ENCODE assay signal across 20 cellular contexts in the genomic region with DNA sequence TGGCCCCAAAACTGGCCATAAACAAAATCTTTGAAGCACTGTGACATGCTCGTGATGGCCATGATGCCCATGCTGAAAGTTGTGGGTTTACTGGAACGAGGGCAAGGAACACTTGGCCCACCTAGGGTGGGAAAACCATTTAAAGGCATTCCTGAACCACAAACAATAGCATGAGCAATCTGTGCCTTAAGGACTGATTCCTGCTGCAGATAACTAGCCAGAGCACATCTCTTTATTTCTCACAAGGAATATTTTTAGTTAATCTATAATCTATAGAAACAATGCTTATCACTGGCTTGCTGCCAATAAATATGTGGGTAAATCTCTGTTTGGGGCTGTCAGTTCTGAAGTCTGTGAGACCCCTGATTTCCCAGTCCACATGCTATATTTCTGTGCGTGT. TPM values are rescaled to one million over a fixed set of nuclear protein-coding genes. Genes with fewer than 3 reads are reported as not detected.
"Had no signal": no experiment of that assay in that cellular context is flagged by ENCODE, and none has a peak within 500 bp of the region (broad histone marks: within the 10 kb centered on the region; RNA-seq: fewer than 3 reads in every experiment).

No MANE protein-coding gene starts in this region.

- H3K4me3 ChIP-seq: coronary artery, dorsolateral prefrontal cortex, esophagus muscularis mucosa, gastroesophageal sphincter, heart left ventricle, hepatocyte, left lung, lower lobe of right lung, mucosa of descending colon had no signal

- H3K4me2 ChIP-seq: hepatocyte had no signal

- H3K4me1 ChIP-seq: esophagus muscularis mucosa, foreskin keratinocyte, gastroesophageal sphincter, heart left ventricle, left lung, lower lobe of right lung had no signal

- H3K36me3 ChIP-seq: esophagus muscularis mucosa, gastroesophageal sphincter, heart left ventricle, left lung, lower lobe of right lung had no signal

- H2AFZ ChIP-seq: hepatocyte had no signal

- DNase-seq: dermis blood vessel endothelial cell; dorsolateral prefrontal cortex; effector CD4-positive, alpha-beta T cell; effector memory CD4-positive, alpha-beta T cell; foreskin keratinocyte; heart left ventricle; hypothalamus; immature natural killer cell; left cardiac atrium; left lung; left ventricle myocardium superior; lower lobe of right lung; mesenchymal stem cell; mucosa of descending colon; naive B cell had no signal

- H3K79me2 ChIP-seq: hepatocyte had no signal

- ATAC-seq: foreskin keratinocyte, gastroesophageal sphincter, heart left ventricle, left cardiac atrium, left lung, left ventricle myocardium superior, lower lobe of right lung, mucosa of descending colon had no signal

- H3K27ac Mint-ChIP-seq: immature natural killer cell, mesothelial cell of epicardium, naive B cell had no signal

- H3K27ac ChIP-seq: coronary artery, dorsolateral prefrontal cortex, esophagus muscularis mucosa, foreskin keratinocyte, gastroesophageal sphincter, heart left ventricle, hepatocyte, left lung, lower lobe of right lung had no signal

- H3K4me1 Mint-ChIP-seq: immature natural killer cell, mesothelial cell of epicardium, naive B cell had no signal

- H3K4me3 Mint-ChIP-seq: immature natural killer cell, mesothelial cell of epicardium, naive B cell had no signal

- H3K36me3 Mint-ChIP-seq: immature natural killer cell had no signal

- H3K27me3 ChIP-seq: dorsolateral prefrontal cortex, esophagus muscularis mucosa, foreskin keratinocyte, gastroesophageal sphincter, heart left ventricle, hepatocyte, left lung had no signal

RNA-seq across cellular contexts. Expression of a gene that starts 10.3 kb away (rescaled TPM):
- total RNA-seq: hepatocyte, left ventricle myocardium superior had no signal
- polyA plus RNA-seq: hepatocyte had no signal
